In genomic region chr1:55041613-55042012, GRCh38 we compare ENCODE assay signal across 16 cellular contexts. TPM values are rescaled to one million over a fixed set of nuclear protein-coding genes. Genes with fewer than 3 reads are reported as not detected.
DNase-seq lines count a peak whose midpoint lies in the region; ATAC-seq, FAIRE-seq and TF ChIP-seq lines count a peak whose summit lies in the region.
"Had no signal": no experiment of that assay in that cellular context is flagged by ENCODE, and none has a peak within 500 bp of the region (broad histone marks: within the 10 kb centered on the region; RNA-seq: fewer than 3 reads in every experiment).

No MANE protein-coding gene starts in this region.

- H3K27me3 ChIP-seq in GM23338 (ENCODE audit: insufficient read depth) (peaks cover 37% of the 10 kb centered on the region), RWPE2 (ENCODE audit: insufficient read depth, poor library complexity, severe bottlenecking) (no peaks in the 10 kb centered on the region), keratinocyte (ENCODE audit: control insufficient read depth, extremely low read depth, insufficient read depth, low read length) (no peaks in the 10 kb centered on the region)

- H3K4me1 Mint-ChIP-seq in GM23338 (peaks cover 32% of the 10 kb centered on the region), progenitor cell of endocrine pancreas (ENCODE audit: low read depth) (peaks cover 18% of the 10 kb centered on the region)
- no peaks in the 10 kb centered on the region for H3K4me1 Mint-ChIP-seq in stimulated activated effector memory CD8-positive, alpha-beta T cell treated with anti-CD3 and anti-CD28 coated beads, Interleukin-12 subunit alpha, Interleukin-12 subunit beta, amount 100 ng/mL, for 72 hours

- H3K27ac ChIP-seq in GM23338 (ENCODE audit: low read depth) (no peak overlapping the region), RWPE2 (ENCODE audit: poor library complexity, severe bottlenecking) (no peak overlapping the region), keratinocyte (ENCODE audit: control insufficient read depth, insufficient read depth, low read length) (no peak overlapping the region)

- H3K9me3 ChIP-seq in RWPE2 (ENCODE audit: severe bottlenecking), result no peaks in the 10 kb centered on the region
- no peaks in the 10 kb centered on the region for H3K9me3 ChIP-seq in keratinocyte (ENCODE audit: control insufficient read depth, low read depth, low read length)

- no peak for FAIRE-seq in keratinocyte (lab: Jason Lieb, UNC)

- H3K27me3 Mint-ChIP-seq in GM23338 (ENCODE audit: insufficient read depth, low read depth, poor library complexity) (peaks cover 41% of the 10 kb centered on the region), progenitor cell of endocrine pancreas (peaks cover 44% of the 10 kb centered on the region)

- H4K20me1 ChIP-seq in GM23338 (replicated peaks; ENCODE audit: insufficient read depth) (peaks cover 51% of the 10 kb centered on the region), keratinocyte (ENCODE audit: control insufficient read depth, extremely low read depth, insufficient read depth, low read length) (peaks cover 47% of the 10 kb centered on the region)

- H3K9ac ChIP-seq in keratinocyte (ENCODE audit: control insufficient read depth, extremely low read depth, insufficient read depth, low read length), result no peak overlapping the region

- H3K36me3 Mint-ChIP-seq in GM23338 (ENCODE audit: low read depth) (peaks cover 28% of the 10 kb centered on the region), progenitor cell of endocrine pancreas (ENCODE audit: insufficient read depth) (peaks cover 6% of the 10 kb centered on the region)
- H3K36me3 Mint-ChIP-seq in stimulated activated effector memory CD8-positive, alpha-beta T cell treated with anti-CD3 and anti-CD28 coated beads, Interleukin-12 subunit alpha, Interleukin-12 subunit beta, amount 100 ng/mL, for 72 hours, result no peaks in the 10 kb centered on the region

- peak overlapping the region; percentile 94 for H3K4me2 ChIP-seq in GM23338
- peak overlapping the region; percentile 67 for H3K4me2 ChIP-seq in keratinocyte (ENCODE audit: control insufficient read depth, extremely low read depth, insufficient read depth, low read depth, low read length)

- H3K27ac Mint-ChIP-seq in GM23338 (no peak overlapping the region), progenitor cell of endocrine pancreas (no peak overlapping the region)
- H3K27ac Mint-ChIP-seq in stimulated activated effector memory CD8-positive, alpha-beta T cell treated with anti-CD3 and anti-CD28 coated beads, Interleukin-12 subunit alpha, Interleukin-12 subunit beta, amount 100 ng/mL, for 72 hours, result no peak overlapping the region

- 0 out of 2 replicates have a peak, but pooled peaks cover 8% of the 10 kb centered on the region for H3F3A ChIP-seq in GM23338 (replicated peaks; ENCODE audit: low read depth)

- no peaks in the 10 kb centered on the region for H3K9me2 ChIP-seq in GM23338 (ENCODE audit: insufficient read depth)

- H2AFZ ChIP-seq in GM23338 (no peak overlapping the region), keratinocyte (ENCODE audit: control insufficient read depth, low read length) (no peak overlapping the region)

- no peak for DNase-seq in GM23338 (ENCODE audit: low spot score)
- DNase-seq in RWPE2 (ENCODE audit: low spot score), result no peak
- no peak for DNase-seq in keratinocyte (ENCODE audit: low read depth, low spot score)
- no peak for DNase-seq in progenitor cell of endocrine pancreas (ENCODE audit: low spot score, unreplicated experiment)
- no peak for DNase-seq in stimulated activated effector memory CD8-positive, alpha-beta T cell treated with anti-CD3 and anti-CD28 coated beads, Interleukin-12 subunit alpha, Interleukin-12 subunit beta, amount 100 ng/mL, for 72 hours (ENCODE audit: low spot score in 2 of 2)
- DNase-seq in activated CD4-positive, alpha-beta T cell treated with anti-CD3 and anti-CD28 coated beads, Interleukin-2, amount 50 U/mL, for 1 hour, result no peak
- DNase-seq: DMS79 treated with DMSO at 0.1 percent for 48 hours, H7, KBM-7, MV-4-11, NCI-H1694 treated with DMSO at 0.1 percent for 48 hours, NCI-H2107, NCI-H510A treated with DMSO at 0.1 percent for 48 hours, RPMI8226, SIG-M5 had no signal

- H3K4me1 ChIP-seq in GM23338 (ENCODE audit: insufficient read depth), result peaks cover 54% of the 10 kb centered on the region
- peaks cover 23% of the 10 kb centered on the region for H3K4me1 ChIP-seq in RWPE2 (ENCODE audit: insufficient read depth, poor library complexity, severe bottlenecking)
- H3K4me1 ChIP-seq in keratinocyte (ENCODE audit: control insufficient read depth, extremely low read depth, insufficient read depth, low read length), result peaks cover 43% of the 10 kb centered on the region

- H3K9me3 Mint-ChIP-seq in GM23338 (no peaks in the 10 kb centered on the region), progenitor cell of endocrine pancreas (ENCODE audit: low read depth) (no peaks in the 10 kb centered on the region)
- no peaks in the 10 kb centered on the region for H3K9me3 Mint-ChIP-seq in stimulated activated effector memory CD8-positive, alpha-beta T cell treated with anti-CD3 and anti-CD28 coated beads, Interleukin-12 subunit alpha, Interleukin-12 subunit beta, amount 100 ng/mL, for 72 hours

- H3K36me3 ChIP-seq in GM23338 (ENCODE audit: insufficient read depth) (peaks cover 29% of the 10 kb centered on the region), RWPE2 (ENCODE audit: low read depth) (peaks cover 56% of the 10 kb centered on the region), keratinocyte (ENCODE audit: control insufficient read depth in 2 of 2, extremely low read depth in 1 of 2, insufficient read depth in 2 of 2, low read length in 2 of 2) (peaks cover 22 to 24% of the 10 kb centered on the region in 2 experiments)

- H3K4me3 Mint-ChIP-seq in GM23338, result peak overlapping the region; percentile 85; the same call in 2 of the 3 replicates
- H3K4me3 Mint-ChIP-seq in progenitor cell of endocrine pancreas (ENCODE audit: low read depth), result peak overlapping the region; percentile 83
- H3K4me3 Mint-ChIP-seq in stimulated activated effector memory CD8-positive, alpha-beta T cell treated with anti-CD3 and anti-CD28 coated beads, Interleukin-12 subunit alpha, Interleukin-12 subunit beta, amount 100 ng/mL, for 72 hours, result no peak overlapping the region

- TF ChIP-seq CTCF in GM23338 (conservative IDR thresholded peaks at IDR 0.05; ENCODE audit: low read depth in 2 of 2), result no peak
- TF ChIP-seq CTCF in RWPE2 (IDR thresholded peaks at IDR 0.05; ENCODE audit: poor library complexity, severe bottlenecking), result no peak
- no peak for TF ChIP-seq CTCF in keratinocyte (optimal IDR thresholded peaks at IDR 0.05 in 1 of 3, IDR thresholded peaks at IDR 0.05 in 1 of 3, conservative IDR thresholded peaks at IDR 0.05 in 1 of 3; ENCODE audit: extremely low read depth in 1 of 3, insufficient read depth in 2 of 3, low read length in 3 of 3)
- TF ChIP-seq CTCF in progenitor cell of endocrine pancreas (IDR thresholded peaks at IDR 0.05; ENCODE audit: unreplicated experiment), result no peak

- dilution Hi-C loops in keratinocyte (cut with MboI; ENCODE audit: extremely low pct_ligation_motif_present, low sequenced_read_pairs), result no loop called here

- peak overlapping the region; percentile 91 for H3K4me3 ChIP-seq in GM23338
- H3K4me3 ChIP-seq in RWPE2 (ENCODE audit: severe bottlenecking), result peak overlapping the region; percentile 78
- H3K4me3 ChIP-seq in keratinocyte (ENCODE audit: control insufficient read depth in 2 of 3, extremely low read depth in 1 of 3, insufficient read depth in 2 of 3, low read depth in 1 of 3, low read length in 3 of 3), result peak overlapping the region; percentile 79 to 84 (median 81)

- ATAC-seq in GM23338 (no peak), RWPE2 (ENCODE audit: low read depth) (no peak), GM19467 (IDR thresholded peaks at IDR 0.05; ENCODE audit: unreplicated experiment) (no peak)
- ATAC-seq in stimulated activated effector memory CD8-positive, alpha-beta T cell treated with anti-CD3 and anti-CD28 coated beads, Interleukin-12 subunit alpha, Interleukin-12 subunit beta, amount 100 ng/mL, for 72 hours, result no peak

- H3K79me2 ChIP-seq in GM23338 (replicated peaks; ENCODE audit: insufficient read depth), result peaks cover 82% of the 10 kb centered on the region
- H3K79me2 ChIP-seq in keratinocyte (ENCODE audit: control insufficient read depth, insufficient read depth, low read length), result peaks cover 77% of the 10 kb centered on the region

- peaks cover 2% of the 10 kb centered on the region for H3K9me1 ChIP-seq in keratinocyte (ENCODE audit: control insufficient read depth, extremely low read depth, insufficient read depth, low read length)

RNA-seq across cellular contexts. Expression of gene PCSK9, which starts 2.3 kb away (rescaled TPM):
- total RNA-seq in GM23338 (2014; rRNA removed; shearing (Covaris generic)), result 275 and 327 TPM in 2 replicates
- polyA plus RNA-seq in GM23338 (2016; fragmentation: Nextera tagmentation; extraction: Ambion mirVana) (77.6 and 78.0 TPM in 2 replicates), keratinocyte (56.0 to 86.2 TPM (median 61.7 TPM) in 3 replicates)
- 1.7 TPM for polyA plus RNA-seq in keratinocyte (2011; ENCODE audit: low read depth)
- polyA plus RNA-seq in keratinocyte (2011; cell fraction: cytosol; rRNA removed), result 13.3 and 22.9 TPM in 2 replicates
- 101 and 129 TPM in 2 replicates for polyA plus RNA-seq in keratinocyte (2011; cell fraction: nucleus; rRNA removed)
- polyA plus RNA-seq in keratinocyte (2012; ENCODE audit: low replicate concordance), result 7.3 and 119 TPM in 2 replicates
- polyA minus RNA-seq in keratinocyte, result 42.3 to 107 TPM (median 53.2 TPM) in 3 replicates
- 71.6 TPM for polyA minus RNA-seq in keratinocyte (2011; cell fraction: cytosol; rRNA and poly(A)+ RNA removed)
- polyA minus RNA-seq in keratinocyte (2011; cell fraction: nucleus; rRNA and poly(A)+ RNA removed), result 148 and 180 TPM in 2 replicates
- total RNA-seq in progenitor cell of endocrine pancreas, result 18.7 and 19.5 TPM in 2 replicates

RNA-seq across cellular contexts. Expression of gene BSND, which starts 42.9 kb away (rescaled TPM):
- 0.47 and 1.4 TPM in 2 replicates for total RNA-seq in GM23338 (2014; rRNA removed; shearing (Covaris generic))
- 0.50 and 0.55 TPM in 2 replicates for polyA plus RNA-seq in GM23338 (2016; fragmentation: Nextera tagmentation; extraction: Ambion mirVana)
- not detected in 3 replicates for polyA plus RNA-seq in keratinocyte
- polyA plus RNA-seq in keratinocyte (2011; ENCODE audit: low read depth), result not detected
- polyA plus RNA-seq in keratinocyte (2011; cell fraction: cytosol; rRNA removed), result not detected in 2 replicates
- not detected in 2 replicates for polyA plus RNA-seq in keratinocyte (2011; cell fraction: nucleus; rRNA removed)
- not detected in 2 replicates for polyA plus RNA-seq in keratinocyte (2012; ENCODE audit: low replicate concordance)
- not detected in 3 replicates for polyA minus RNA-seq in keratinocyte
- polyA minus RNA-seq in keratinocyte (2011; cell fraction: cytosol; rRNA and poly(A)+ RNA removed), result not detected
- not detected in 2 replicates for polyA minus RNA-seq in keratinocyte (2011; cell fraction: nucleus; rRNA and poly(A)+ RNA removed)
- not detected in 2 replicates for total RNA-seq in progenitor cell of endocrine pancreas

Comparison
In these comparisons a context has a peak if more than half of its experiments do, and no peak if none do; other contexts are left out.
1. RNA of gene PCSK9, which starts 2.3 kb away (total RNA-seq): 275 to 327 TPM in GM23338; 18.7 to 19.5 TPM in progenitor cell of endocrine pancreas; every median in the first group is over 10 times any median in the second.
2. Peak in every context shown above with its lines, with median percentiles within 50 percentile points of each other: H3K4me3 ChIP-seq.